Comparison of ENCODE assay signal across 8 cellular contexts in genomic region chr2:73235315-73236028, GRCh38. TPM values are rescaled to one million over a fixed set of nuclear protein-coding genes. Genes with fewer than 3 reads are reported as not detected.
DNase-seq lines count a peak whose midpoint lies in the region; ATAC-seq and TF ChIP-seq lines count a peak whose summit lies in the region.

No MANE protein-coding gene starts in this region.

- H3K4me3 Mint-ChIP-seq in CD8-positive, alpha-beta T cell = peak overlapping the region; percentile 97

- no peak for TF ChIP-seq CTCF in CD8-positive, alpha-beta T cell (IDR thresholded peaks at IDR 0.05)

- DNase-seq in CD8-positive, alpha-beta T cell = no peak
- DNase-seq in NT2/D1 (ENCODE audit: low read depth, low spot score) (no peak), neuronal stem cell (ENCODE audit: low spot score) (no peak), AG08395 (ENCODE audit: low spot score) (no peak), NCI-H526 treated with DMSO at 0.1 percent for 48 hours (lab: John Stamatoyannopoulos, UW) (no peak)
- DNase-seq in stimulated activated CD8-positive, alpha-beta memory T cell treated with anti-CD3 and anti-CD28 coated beads, Interleukin-4, amount 100 ng/mL, for 48 hours = no peak

- H2BK5ac ChIP-seq in neuronal stem cell (ENCODE audit: low read length) = no peak overlapping the region

- H3K4ac ChIP-seq in neuronal stem cell (ENCODE audit: low read length) = no peak overlapping the region

- intact Hi-C loops in CD8-positive, alpha-beta T cell (cut with DNase I, micrococcal nuclease) = loop anchor here (2.0 to 10.0 kb wide), 6 partner anchors 49 to 1219 kb away; partner anchors contain the start of genes ALMS1 (in 1 of the 2), DGUOK (in 1 of the 2), FBXO41 (in 1 of the 2) and INO80B (in 1 of the 2)

- no peak overlapping the region for H2BK120ac ChIP-seq in neuronal stem cell (ENCODE audit: low read depth, low read length)

- H4K8ac ChIP-seq in neuronal stem cell (ENCODE audit: low read depth, low read length) = no peak overlapping the region

- H3K27me3 ChIP-seq in CD8-positive, alpha-beta T cell (ENCODE audit: insufficient read depth, low read length) = no peaks in the 10 kb centered on the region
- H3K27me3 ChIP-seq in NT2/D1 (ENCODE audit: insufficient read depth, insufficient read length) (no peaks in the 10 kb centered on the region), ectodermal cell (ENCODE audit: control insufficient read depth, insufficient read depth, low read length, poor library complexity, severe bottlenecking) (no peaks in the 10 kb centered on the region), neuronal stem cell (ENCODE audit: control insufficient read depth in 3 of 3, insufficient read depth in 3 of 3, low read depth in 1 of 3, low read length in 3 of 3) (no peaks in the 10 kb centered on the region)

- CTCF ChIA-PET in CD8-positive, alpha-beta T cell (lab: Charles Lee) = interaction anchor here (0.8 to 3.6 kb wide), 6 partner anchors 23 to 59 kb away, joined by 3 to 16 read pairs (median 3); no protein-coding TSS in a partner anchor

- no peak overlapping the region for H3K23ac ChIP-seq in neuronal stem cell (ENCODE audit: low read depth, low read length, poor library complexity)

- H3K9ac ChIP-seq in NT2/D1 (ENCODE audit: insufficient read length, low read depth) = peak overlapping the region; percentile 100
- H3K9ac ChIP-seq in neuronal stem cell (ENCODE audit: low read depth, low read length, poor library complexity) = peak overlapping the region; percentile 64

- peak overlapping the region; percentile 80 for H3K4me3 ChIP-seq in CD8-positive, alpha-beta T cell (ENCODE audit: low read depth, low read length)
- peak overlapping the region; percentile 94 for H3K4me3 ChIP-seq in NT2/D1 (ENCODE audit: insufficient read length, low read depth)
- peak overlapping the region; percentile 86 for H3K4me3 ChIP-seq in ectodermal cell (ENCODE audit: insufficient read depth, low read depth, low read length)
- H3K4me3 ChIP-seq in neuronal stem cell (ENCODE audit: low read length in 2 of 2) = peak overlapping the region; percentile 85 to 98

- H2AFZ ChIP-seq in neuronal stem cell (ENCODE audit: low read length) = no peak overlapping the region

- WGBS in ectodermal cell, 2 experiments = 76 to 78% methylated on average over 11 of the region's 11 CpGs
- WGBS in neuronal stem cell (ENCODE audit: extremely low coverage in 2 of 2, insufficient read length in 2 of 2, insufficient replicate concordance in 1 of 2), 2 donors = no CpG with 5 or more reads among the region's 11 CpGs

- POLR2A ChIA-PET in CD8-positive, alpha-beta T cell (lab: Charles Lee) = interaction anchor here (0.9 to 3.9 kb wide), 6 partner anchors 9 to 56 kb away, joined by 3 to 16 read pairs (median 10); partner anchors contain the start of gene FBXO41

- no peak overlapping the region for H4K91ac ChIP-seq in neuronal stem cell (ENCODE audit: low read depth, low read length, poor library complexity)

- peaks cover 56% of the 10 kb centered on the region for H3K4me1 Mint-ChIP-seq in CD8-positive, alpha-beta T cell (ENCODE audit: low read depth)

- no peaks in the 10 kb centered on the region for H3K9me3 ChIP-seq in CD8-positive, alpha-beta T cell (ENCODE audit: low read length)
- H3K9me3 ChIP-seq in NT2/D1 (ENCODE audit: insufficient read depth, low read length) (no peaks in the 10 kb centered on the region), ectodermal cell (ENCODE audit: control insufficient read depth, low read length) (no peaks in the 10 kb centered on the region), neuronal stem cell (replicated peaks in 1 of 2; ENCODE audit: control insufficient read depth in 2 of 2, insufficient read depth in 1 of 2, low read depth in 1 of 2, low read length in 2 of 2) (no peaks in the 10 kb centered on the region)

- no peaks in the 10 kb centered on the region for H3K27me3 Mint-ChIP-seq in CD8-positive, alpha-beta T cell (ENCODE audit: low read depth)

- H3K79me1 ChIP-seq in neuronal stem cell (ENCODE audit: low read depth, low read length) = peaks cover 5% of the 10 kb centered on the region

- peak overlapping the region; percentile 97 for H3K27ac Mint-ChIP-seq in CD8-positive, alpha-beta T cell

- H3K9me3 Mint-ChIP-seq in CD8-positive, alpha-beta T cell = no peaks in the 10 kb centered on the region

- H3K4me2 ChIP-seq in neuronal stem cell (ENCODE audit: insufficient read depth, low read length, poor library complexity, severe bottlenecking) = peak overlapping the region; percentile 76

- H2BK15ac ChIP-seq in neuronal stem cell (ENCODE audit: low read length) = no peak overlapping the region

- no peak for ATAC-seq in CD8-positive, alpha-beta T cell
- no peak for ATAC-seq in HG03196 (IDR thresholded peaks at IDR 0.05; ENCODE audit: unreplicated experiment)

- H2AK5ac ChIP-seq in neuronal stem cell (ENCODE audit: low read depth, low read length) = peak overlapping the region; percentile 86

- peak overlapping the region; percentile 82 for H3K27ac ChIP-seq in CD8-positive, alpha-beta T cell (ENCODE audit: low read depth, low read length)
- H3K27ac ChIP-seq in ectodermal cell (ENCODE audit: insufficient read depth, low read depth, low read length, poor library complexity, severe bottlenecking) (no peak overlapping the region), neuronal stem cell (replicated peaks; ENCODE audit: low read length) (no peak overlapping the region)

- no peaks in the 10 kb centered on the region for H3K36me3 ChIP-seq in CD8-positive, alpha-beta T cell (ENCODE audit: insufficient read depth, low read length)
- H3K36me3 ChIP-seq in NT2/D1 (ENCODE audit: insufficient read depth, insufficient read length, low read length) (peaks cover 55% of the 10 kb centered on the region), ectodermal cell (ENCODE audit: control insufficient read depth, insufficient read depth, low read length) (peaks cover 10% of the 10 kb centered on the region), neuronal stem cell (replicated peaks in 1 of 2; ENCODE audit: control insufficient read depth in 2 of 2, insufficient read depth in 2 of 2, low read length in 2 of 2) (peaks cover 14 to 51% of the 10 kb centered on the region in 2 donors)

- peaks cover 23% of the 10 kb centered on the region for H3K4me1 ChIP-seq in CD8-positive, alpha-beta T cell (ENCODE audit: insufficient read depth, low read length)
- H3K4me1 ChIP-seq in NT2/D1 (ENCODE audit: insufficient read depth, insufficient read length) = peaks cover 8% of the 10 kb centered on the region
- H3K4me1 ChIP-seq in ectodermal cell (ENCODE audit: control insufficient read depth, insufficient read depth, low read length) = peaks cover 4% of the 10 kb centered on the region
- H3K4me1 ChIP-seq in neuronal stem cell (ENCODE audit: control insufficient read depth in 2 of 2, insufficient read depth in 1 of 2, low read depth in 1 of 2, low read length in 2 of 2) = peaks cover 11 to 13% of the 10 kb centered on the region in 2 donors

- H3K36me3 Mint-ChIP-seq in CD8-positive, alpha-beta T cell = peaks cover 45% of the 10 kb centered on the region

- no peak overlapping the region for H3K18ac ChIP-seq in neuronal stem cell (ENCODE audit: low read length)

- H3K14ac ChIP-seq in neuronal stem cell (ENCODE audit: low read length) = no peak overlapping the region

- H2BK12ac ChIP-seq in neuronal stem cell (ENCODE audit: low read length) = no peak overlapping the region

RNA-seq across cellular contexts. Expression of gene CCT7, which starts 1.4 kb away (rescaled TPM):
- 10 to 100 TPM; 93.1 to 96.3 TPM for total RNA-seq in CD8-positive, alpha-beta T cell
- 327 TPM for polyA plus RNA-seq in ectodermal cell (2013, experiment 1 of 4)
- 329 TPM for polyA plus RNA-seq in ectodermal cell (2013, experiment 2 of 4)
- polyA plus RNA-seq in ectodermal cell (2013, experiment 3 of 4) = 230 TPM
- polyA plus RNA-seq in ectodermal cell (2013, experiment 4 of 4) = 241 TPM
- polyA plus RNA-seq in neuronal stem cell (2013, experiment 1 of 2) = 438 TPM
- polyA plus RNA-seq in neuronal stem cell (2013, experiment 2 of 2) = 440 TPM

RNA-seq across cellular contexts. Expression of gene PRADC1, which starts 2.4 kb away (rescaled TPM):
- 1 to 10 TPM; 2.4 to 3.4 TPM for total RNA-seq in CD8-positive, alpha-beta T cell
- polyA plus RNA-seq in ectodermal cell (2013, experiment 1 of 4) = 16.4 TPM
- 16.4 TPM for polyA plus RNA-seq in ectodermal cell (2013, experiment 2 of 4)
- polyA plus RNA-seq in ectodermal cell (2013, experiment 3 of 4) = 13.7 TPM
- polyA plus RNA-seq in ectodermal cell (2013, experiment 4 of 4) = 13.2 TPM
- polyA plus RNA-seq in neuronal stem cell (2013, experiment 1 of 2) = 9.8 TPM
- 9.4 TPM for polyA plus RNA-seq in neuronal stem cell (2013, experiment 2 of 2)

RNA-seq across cellular contexts. Expression of gene SMYD5, which starts 21.4 kb away (rescaled TPM):
- 10 to 100 TPM; 59.1 to 71.9 TPM for total RNA-seq in CD8-positive, alpha-beta T cell
- polyA plus RNA-seq in ectodermal cell (2013, experiment 1 of 4) = 46.3 TPM
- polyA plus RNA-seq in ectodermal cell (2013, experiment 2 of 4) = 49.1 TPM
- polyA plus RNA-seq in ectodermal cell (2013, experiment 3 of 4) = 28.4 TPM
- polyA plus RNA-seq in ectodermal cell (2013, experiment 4 of 4) = 30.8 TPM
- polyA plus RNA-seq in neuronal stem cell (2013, experiment 1 of 2) = 22.5 TPM
- 22.4 TPM for polyA plus RNA-seq in neuronal stem cell (2013, experiment 2 of 2)

RNA-seq across cellular contexts. Expression of gene NOTO, which starts 33.1 kb away (rescaled TPM):
- not detected for total RNA-seq in CD8-positive, alpha-beta T cell
- polyA plus RNA-seq in ectodermal cell (2013, experiment 1 of 4) = not detected
- polyA plus RNA-seq in ectodermal cell (2013, experiment 2 of 4) = not detected
- not detected for polyA plus RNA-seq in ectodermal cell (2013, experiment 3 of 4)
- polyA plus RNA-seq in ectodermal cell (2013, experiment 4 of 4) = not detected
- polyA plus RNA-seq in neuronal stem cell (2013, experiment 1 of 2) = not detected
- not detected for polyA plus RNA-seq in neuronal stem cell (2013, experiment 2 of 2)

RNA-seq across cellular contexts. Expression of gene FBXO41, which starts 48.8 kb away (rescaled TPM):
- 10 to 100 TPM; 22.1 to 23.6 TPM for total RNA-seq in CD8-positive, alpha-beta T cell
- 4.8 TPM for polyA plus RNA-seq in ectodermal cell (2013, experiment 1 of 4)
- 6.1 TPM for polyA plus RNA-seq in ectodermal cell (2013, experiment 2 of 4)
- 4.6 TPM for polyA plus RNA-seq in ectodermal cell (2013, experiment 3 of 4)
- 4.9 TPM for polyA plus RNA-seq in ectodermal cell (2013, experiment 4 of 4)
- 3.3 TPM for polyA plus RNA-seq in neuronal stem cell (2013, experiment 1 of 2)
- 3.3 TPM for polyA plus RNA-seq in neuronal stem cell (2013, experiment 2 of 2)
